8 cellular contexts compared by ENCODE assay signal in the genomic region with DNA sequence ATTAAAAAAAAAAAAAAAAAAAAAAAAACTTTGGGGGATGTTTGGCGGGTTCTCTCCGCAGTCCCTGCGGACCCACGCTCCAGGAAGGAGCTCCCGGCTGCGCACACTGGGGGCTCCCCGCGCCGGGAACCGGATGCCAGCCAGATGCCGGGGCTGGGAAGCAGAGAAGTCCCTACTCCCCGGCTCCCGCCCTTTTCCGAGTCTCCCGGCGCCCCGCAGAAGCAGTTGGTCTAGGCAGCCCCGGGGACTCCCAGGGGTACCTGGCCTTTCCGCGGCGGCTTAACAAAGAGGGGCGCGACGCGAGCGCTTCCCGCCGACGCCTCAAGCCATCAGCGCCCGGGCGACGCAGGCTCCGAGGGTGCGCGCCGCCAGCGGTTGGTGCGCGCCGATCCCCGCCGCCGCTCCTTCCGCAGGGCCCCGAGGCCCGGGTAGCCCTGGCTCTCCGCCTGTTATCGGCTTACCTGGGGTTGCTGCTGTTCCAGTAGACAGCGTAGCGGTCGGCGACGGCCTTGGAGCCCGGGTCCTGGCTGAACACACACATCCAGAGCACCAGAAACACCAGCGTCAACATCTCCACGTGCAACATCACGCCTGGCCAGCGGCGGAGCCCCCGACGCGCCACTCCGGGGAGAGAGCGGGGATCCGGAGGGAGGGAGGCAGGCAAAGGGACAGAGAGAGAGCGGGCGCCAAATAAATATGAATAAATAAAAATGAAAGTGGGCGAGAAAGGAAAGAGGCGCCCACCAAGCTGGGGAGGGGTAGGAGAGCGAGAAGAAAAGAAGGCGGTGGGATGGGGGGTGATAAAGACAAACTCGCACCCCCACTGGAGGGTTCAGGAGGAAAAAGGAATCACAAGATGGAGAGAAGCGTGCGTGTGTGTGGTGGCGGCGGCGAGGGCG. TPM values are rescaled to one million over a fixed set of nuclear protein-coding genes. Genes with fewer than 3 reads are reported as not detected.
A peak's percentile ranks its signal among the peaks of the same experiment; 100 is the strongest.
DNase-seq lines count a peak whose midpoint lies in the region; ATAC-seq and TF ChIP-seq lines count a peak whose summit lies in the region.

No MANE protein-coding gene starts in this region.

- TF ChIP-seq EP300 in ovary (IDR thresholded peaks at IDR 0.05), result no peak

- H3K36me3 ChIP-seq in HUES64 (ENCODE audit: insufficient read depth, low read length) (no peaks in the 10 kb centered on the region), ovary (no peaks in the 10 kb centered on the region)

- H3K27me3 ChIP-seq in HUES64 (ENCODE audit: insufficient read depth, low read length) (peaks cover 35% of the 10 kb centered on the region), foreskin keratinocyte (no peaks in the 10 kb centered on the region), ovary (no peaks in the 10 kb centered on the region)

- H3K27ac Mint-ChIP-seq in activated CD4-positive, alpha-beta T cell treated with anti-CD3 and anti-CD28 coated beads, Interleukin-2, amount 10 ng/mL, durations not matched to agents 24 days and 14 days, result no peak overlapping the region
- no peak overlapping the region for H3K27ac Mint-ChIP-seq in activated CD4-positive, alpha-beta memory T cell treated with anti-CD3 and anti-CD28 coated beads for 36 hours

- H3K4me3 Mint-ChIP-seq in activated CD4-positive, alpha-beta T cell treated with anti-CD3 and anti-CD28 coated beads, Interleukin-2, amount 10 ng/mL, durations not matched to agents 24 days and 14 days, result peak overlapping the region; percentile 78
- peak overlapping the region; percentile 55 for H3K4me3 Mint-ChIP-seq in activated CD4-positive, alpha-beta memory T cell treated with anti-CD3 and anti-CD28 coated beads for 36 hours

- H3K27ac ChIP-seq in HUES64 (ENCODE audit: low read depth, low read length) (peak overlapping the region; percentile 30; the same call in 1 of the 2 replicates), foreskin keratinocyte (peak overlapping the region; percentile 50), ovary (no peak overlapping the region)

- TF ChIP-seq CTCF in foreskin keratinocyte (conservative IDR thresholded peaks at IDR 0.05) (no peak), ovary (IDR thresholded peaks at IDR 0.05) (no peak)

- intact Hi-C loops in activated CD4-positive, alpha-beta T cell treated with anti-CD3 and anti-CD28 coated beads, Interleukin-2, amount 10 ng/mL, durations not matched to agents 24 days and 14 days (cut with micrococcal nuclease), result loop anchor here (10.0 kb wide), 1 partner anchor 675 kb away; no protein-coding TSS in a partner anchor
- intact Hi-C loops in activated CD4-positive, alpha-beta memory T cell treated with anti-CD3 and anti-CD28 coated beads for 36 hours (cut with micrococcal nuclease), result loop anchor here (5.0 to 10.0 kb wide), 4 partner anchors 183 to 677 kb away; no protein-coding TSS in a partner anchor
- intact Hi-C loops in ovary (cut with DNase I), result loop anchor here in 1 of 4 donors (10.0 kb wide), 1 partner anchor 745 kb away; no protein-coding TSS in a partner anchor

- peak; percentile 67 for DNase-seq in activated CD4-positive, alpha-beta T cell treated with anti-CD3 and anti-CD28 coated beads, Interleukin-2, amount 10 ng/mL, durations not matched to agents 24 days and 14 days
- no peak for DNase-seq in activated CD4-positive, alpha-beta T cell treated with anti-CD3 and anti-CD28 coated beads for 1 hour
- DNase-seq in activated CD4-positive, alpha-beta memory T cell treated with anti-CD3 and anti-CD28 coated beads for 36 hours, result peak; percentile 16
- DNase-seq in foreskin keratinocyte (peak; percentile 32 to 59), ovary (peak; percentile 17 to 50 (median 27)), SKM-1 treated with dmso at 0.1 percent for 144 hours (lab: John Stamatoyannopoulos, UW; ENCODE audit: unreplicated experiment) (no peak)

- no peaks in the 10 kb centered on the region for H3K9me3 Mint-ChIP-seq in activated CD4-positive, alpha-beta T cell treated with anti-CD3 and anti-CD28 coated beads, Interleukin-2, amount 10 ng/mL, durations not matched to agents 24 days and 14 days
- H3K9me3 Mint-ChIP-seq in activated CD4-positive, alpha-beta memory T cell treated with anti-CD3 and anti-CD28 coated beads for 36 hours, result no peaks in the 10 kb centered on the region

- POLR2A ChIA-PET in activated CD4-positive, alpha-beta memory T cell treated with anti-CD3 and anti-CD28 coated beads for 36 hours (lab: Charles Lee), result no interaction called here

- ATAC-seq in foreskin keratinocyte (peak; percentile 8), HG02970 (IDR thresholded peaks at IDR 0.05; ENCODE audit: low FRiP score, unreplicated experiment) (no peak)

- CTCF ChIA-PET in activated CD4-positive, alpha-beta memory T cell treated with anti-CD3 and anti-CD28 coated beads for 36 hours (lab: Charles Lee), result no interaction called here

- H3K36me3 Mint-ChIP-seq in activated CD4-positive, alpha-beta T cell treated with anti-CD3 and anti-CD28 coated beads, Interleukin-2, amount 10 ng/mL, durations not matched to agents 24 days and 14 days (ENCODE audit: low read depth), result no peaks in the 10 kb centered on the region
- no peaks in the 10 kb centered on the region for H3K36me3 Mint-ChIP-seq in activated CD4-positive, alpha-beta memory T cell treated with anti-CD3 and anti-CD28 coated beads for 36 hours

- TF ChIP-seq POLR2A in ovary (IDR thresholded peaks at IDR 0.05), result no peak

- H3K9ac ChIP-seq in HUES64 (ENCODE audit: low read depth, low read length), result peak overlapping the region; percentile 78

- peaks cover 25% of the 10 kb centered on the region for H3K4me1 Mint-ChIP-seq in activated CD4-positive, alpha-beta T cell treated with anti-CD3 and anti-CD28 coated beads, Interleukin-2, amount 10 ng/mL, durations not matched to agents 24 days and 14 days
- peaks cover 29% of the 10 kb centered on the region for H3K4me1 Mint-ChIP-seq in activated CD4-positive, alpha-beta memory T cell treated with anti-CD3 and anti-CD28 coated beads for 36 hours (ENCODE audit: low read depth)

- peak overlapping the region; percentile 93 for H3K4me3 ChIP-seq in HUES64 (ENCODE audit: low read length)
- H3K4me3 ChIP-seq in ovary, result peak overlapping the region; percentile 46

- WGBS in HUES64, result under 1% methylated on average over 79 of the region's 79 CpGs
- WGBS in ovary, 3 donors, result 0 to 1% (median 0%) methylated on average over 79 of the region's 79 CpGs

- H3K27me3 Mint-ChIP-seq in activated CD4-positive, alpha-beta T cell treated with anti-CD3 and anti-CD28 coated beads, Interleukin-2, amount 10 ng/mL, durations not matched to agents 24 days and 14 days, result peaks cover 75% of the 10 kb centered on the region
- peaks cover 62% of the 10 kb centered on the region for H3K27me3 Mint-ChIP-seq in activated CD4-positive, alpha-beta memory T cell treated with anti-CD3 and anti-CD28 coated beads for 36 hours

- H3K9me3 ChIP-seq in HUES64 (ENCODE audit: insufficient read depth, low read depth, low read length) (no peaks in the 10 kb centered on the region), ovary (no peaks in the 10 kb centered on the region)

- H3K4me1 ChIP-seq in HUES64 (ENCODE audit: insufficient read depth, low read length), result peaks cover 30% of the 10 kb centered on the region
- H3K4me1 ChIP-seq in foreskin keratinocyte, result peaks cover 5% of the 10 kb centered on the region
- no peaks in the 10 kb centered on the region for H3K4me1 ChIP-seq in ovary (ENCODE audit: insufficient read depth)

RNA-seq across cellular contexts. Expression of a gene that starts 0.5 kb away (rescaled TPM):
- not detected in 2 replicates for total RNA-seq in activated CD4-positive, alpha-beta T cell treated with anti-CD3 and anti-CD28 coated beads, Interleukin-2, amount 10 ng/mL, durations not matched to agents 24 days and 14 days
- 12.5 TPM for polyA plus RNA-seq in HUES64 (2013, experiment 1 of 2)
- 10.6 TPM for polyA plus RNA-seq in HUES64 (2013, experiment 2 of 2)
- not detected for total RNA-seq in activated CD4-positive, alpha-beta memory T cell treated with anti-CD3 and anti-CD28 coated beads for 36 hours
- total RNA-seq in foreskin keratinocyte, result 5.3 and 6.3 TPM in 2 replicates
- polyA plus RNA-seq in foreskin keratinocyte, result 2.7 and 3.0 TPM in 2 replicates
- 10 to 100 TPM in 4 of 7 donors, 1 to 10 TPM in 3; 1.5 to 20.6 (median 11.5) TPM for total RNA-seq in ovary
- 1 to 10 TPM; 2.1 to 4.1 TPM for polyA plus RNA-seq in ovary

Comparison
In these comparisons a context has a peak if more than half of its experiments do, and no peak if none do; other contexts are left out.
1. DNase-seq: peak in activated CD4-positive, alpha-beta T cell treated with anti-CD3 and anti-CD28 coated beads, Interleukin-2, amount 10 ng/mL, durations not matched to agents 24 days and 14 days (single experiment), activated CD4-positive, alpha-beta memory T cell treated with anti-CD3 and anti-CD28 coated beads for 36 hours (single experiment), foreskin keratinocyte (2 of 2) and ovary (5 of 5); none in activated CD4-positive, alpha-beta T cell treated with anti-CD3 and anti-CD28 coated beads for 1 hour (single experiment) and SKM-1 treated with dmso at 0.1 percent for 144 hours (single experiment).
2. H3K27ac ChIP-seq: peak in HUES64 (single experiment) and foreskin keratinocyte (single experiment); none in ovary (0 of 2).